In genomic region chr11:85945296-85945695, GRCh38 we compare ENCODE assay signal across 17 cellular contexts.
"Had no signal": no experiment of that assay in that cellular context is flagged by ENCODE, and none has a peak within 500 bp of the region (broad histone marks: within the 10 kb centered on the region; RNA-seq: fewer than 3 reads in every experiment).

No MANE protein-coding gene starts in this region.

- H3K27ac Mint-ChIP-seq: nephron, progenitor cell of endocrine pancreas, type B pancreatic cell had no signal

- H3K27ac ChIP-seq: adrenal gland, testis, WERI-Rb-1 had no signal

- DNase-seq: activated CD4-positive, alpha-beta T cell treated with anti-CD3 and anti-CD28 coated beads for 1 hour; activated CD8-positive, alpha-beta memory T cell treated with anti-CD3 and anti-CD28 coated beads for 24 hours; activated CD8-positive, alpha-beta memory T cell treated with anti-CD3 and anti-CD28 coated beads, Interleukin-2, amount 50 U/mL, for 48 hours; adrenal gland; cerebellar nuclear complex; effector CD4-positive, alpha-beta T cell; stimulated activated CD4-positive, alpha-beta T cell treated with anti-CD3 and anti-CD28 coated beads, Interleukin-12 subunit alpha, Interleukin-12 subunit beta, amount 100 ng/mL, for 4 hours; stimulated activated CD4-positive, alpha-beta T cell treated with anti-CD3 and anti-CD28 coated beads, Interleukin-1b, Interleukin-23, amount 100 ng/mL, for 48 hours; stimulated activated CD8-positive, alpha-beta memory T cell treated with anti-CD3 and anti-CD28 coated beads, Interleukin-4, amount 100 ng/mL, for 48 hours; stimulated activated naive CD8-positive, alpha-beta T cell treated with anti-CD3 and anti-CD28 coated beads, Interleukin-15, amount 100 ng/mL, for 72 hours; testis; WERI-Rb-1 had no signal

- H3K27me3 ChIP-seq: adrenal gland, testis had no signal

- H3K4me3 ChIP-seq: adrenal gland, lung, testis had no signal

- H3K4me3 Mint-ChIP-seq: nephron; stimulated activated naive CD8-positive, alpha-beta T cell treated with anti-CD3 and anti-CD28 coated beads, Interleukin-15, amount 100 ng/mL, for 72 hours; type B pancreatic cell had no signal

- H3K36me3 Mint-ChIP-seq: type B pancreatic cell had no signal

- H3K36me3 ChIP-seq: adrenal gland, WERI-Rb-1 had no signal

- ATAC-seq: left lobe of liver; stimulated activated naive CD8-positive, alpha-beta T cell treated with anti-CD3 and anti-CD28 coated beads, Interleukin-15, amount 100 ng/mL, for 72 hours had no signal

- H3K27me3 Mint-ChIP-seq: progenitor cell of endocrine pancreas; stimulated activated naive CD8-positive, alpha-beta T cell treated with anti-CD3 and anti-CD28 coated beads, Interleukin-15, amount 100 ng/mL, for 72 hours; type B pancreatic cell had no signal

- H3K9me3 ChIP-seq: adrenal gland, testis had no signal
